ENCODE assay signal across 4 cellular contexts in the genomic region with DNA sequence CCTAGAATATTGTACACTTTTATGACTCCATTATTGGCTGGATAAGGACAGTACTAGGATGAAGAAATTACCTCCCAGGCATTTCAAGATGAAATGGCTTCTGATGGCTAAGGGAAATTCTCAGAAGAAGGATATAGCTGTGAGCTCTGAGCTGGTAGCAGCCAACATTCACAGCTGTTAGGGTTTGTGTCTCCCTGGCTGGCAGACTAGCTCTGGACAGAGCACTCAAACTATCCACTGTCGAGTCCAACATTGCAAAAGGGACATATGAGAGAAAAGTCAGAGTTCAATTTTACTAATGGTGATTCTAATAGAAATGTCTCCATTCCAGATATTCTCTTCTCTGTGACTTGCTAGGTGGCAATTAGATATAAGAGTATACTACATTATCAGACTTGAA.
"Had no signal": no experiment of that assay in that cellular context is flagged by ENCODE, and none has a peak within 500 bp of the region (broad histone marks: within the 10 kb centered on the region; RNA-seq: fewer than 3 reads in every experiment).

No MANE protein-coding gene starts in this region.

- ATAC-seq: GM23338, HepG2 had no signal

- DNase-seq: H9, HCEC 1CT had no signal
